ENCODE assay signal across 14 cellular contexts in genomic region chr1:224673161-224673560, GRCh38. TPM values are rescaled to one million over a fixed set of nuclear protein-coding genes. Genes with fewer than 3 reads are reported as not detected.
A peak's percentile ranks its signal among the peaks of the same experiment; 100 is the strongest.
DNase-seq lines count a peak whose midpoint lies in the region; ATAC-seq lines count a peak whose summit lies in the region.
"Had no signal": no experiment of that assay in that cellular context is flagged by ENCODE, and none has a peak within 500 bp of the region (broad histone marks: within the 10 kb centered on the region; RNA-seq: fewer than 3 reads in every experiment).

No MANE protein-coding gene starts in this region.

- peak; percentile 53 to 79 for ATAC-seq in left cardiac atrium
- ATAC-seq in right cardiac atrium, result peak; percentile 60 to 67
- no peak for ATAC-seq in sciatic nerve

- 32% methylated on average over 4 of the region's 4 CpGs for WGBS in right cardiac atrium

- no peak overlapping the region for H3K4me3 ChIP-seq in right cardiac atrium (ENCODE audit: low read length)

- no peaks in the 10 kb centered on the region for H3K27me3 ChIP-seq in right cardiac atrium (ENCODE audit: control insufficient read depth, insufficient read depth)

- H3K4me1 ChIP-seq in right cardiac atrium (ENCODE audit: control insufficient read depth, insufficient read depth, low read length), result peaks cover 4% of the 10 kb centered on the region

- no peak overlapping the region for H3K27ac ChIP-seq in right cardiac atrium (ENCODE audit: low read length)
- H3K27ac ChIP-seq: C4-2B, HL-60 had no signal

- no peaks in the 10 kb centered on the region for H3K9me3 ChIP-seq in right cardiac atrium (ENCODE audit: control insufficient read depth, low read length)

- DNase-seq in left cardiac atrium, result peak; percentile 34
- no peak for DNase-seq in cardiac septum (ENCODE audit: low spot score)
- peak; percentile 15 to 65 for DNase-seq in cerebellar nuclear complex (lab: John Stamatoyannopoulos, UW)
- peak in 1 of 3 donors; percentile 25 for DNase-seq in right cardiac atrium
- DNase-seq in sciatic nerve (ENCODE audit: low spot score), result no peak
- no peak for DNase-seq in inferior parietal cortex (ENCODE audit: extremely low spot score)
- no peak for DNase-seq in DMS 273 (lab: John Stamatoyannopoulos, UW; ENCODE audit: unreplicated experiment)
- DNase-seq: CD4-positive, alpha-beta memory T cell; DND-41; GF-D8; HCEC 1CT; HFFc6 had no signal

- intact Hi-C loops in left cardiac atrium (cut with DNase I), result no loop called here
- intact Hi-C loops in cardiac septum (cut with DNase I), result no loop called here
- intact Hi-C loops in right cardiac atrium (cut with DNase I), result no loop called here
- intact Hi-C loops in sciatic nerve (cut with DNase I), result no loop called here

RNA-seq across cellular contexts. Expression of gene CNIH3, which starts 57.0 kb away (rescaled TPM):
- total RNA-seq in left cardiac atrium (1 to 10 TPM in 1 of 2 donors, under 1 TPM in 1; 0.88 to 1.3 TPM), cardiac septum (1.4 TPM), right cardiac atrium (1 to 10 TPM; 1.2 to 2.3 (median 1.7) TPM), sciatic nerve (6.7 TPM)
- polyA plus RNA-seq in right cardiac atrium, result 0.66 TPM

Comparison
In these comparisons a context has a peak if more than half of its experiments do, and no peak if none do; other contexts are left out.
1. DNase-seq: peak in left cardiac atrium (single experiment) and cerebellar nuclear complex (2 of 2); none in cardiac septum (single experiment), sciatic nerve (single experiment), inferior parietal cortex (single experiment) and DMS 273 (single experiment).